ENCODE assay signal across 14 cellular contexts in genomic region chr7:6403907-6404306, GRCh38. TPM values are rescaled to one million over a fixed set of nuclear protein-coding genes. Genes with fewer than 3 reads are reported as not detected.
DNase-seq lines count a peak whose midpoint lies in the region; ATAC-seq and TF ChIP-seq lines count a peak whose summit lies in the region.
"Had no signal": no experiment of that assay in that cellular context is flagged by ENCODE, and none has a peak within 500 bp of the region (broad histone marks: within the 10 kb centered on the region; RNA-seq: fewer than 3 reads in every experiment).

No MANE protein-coding gene starts in this region.

- no peak overlapping the region for H3K4me3 ChIP-seq in CD8-positive, alpha-beta T cell (ENCODE audit: low read depth, low read length)
- H3K4me3 ChIP-seq in LNCaP clone FGC (ENCODE audit: low read depth, low read length) (no peak overlapping the region), esophagus (ENCODE audit: low read depth in 1 of 2, low read length in 2 of 2) (no peak overlapping the region)
- H3K4me3 ChIP-seq: gastrocnemius medialis, tibial nerve had no signal

- H3K27me3 ChIP-seq in CD8-positive, alpha-beta T cell (ENCODE audit: insufficient read depth, low read length): no peaks in the 10 kb centered on the region
- no peaks in the 10 kb centered on the region for H3K27me3 ChIP-seq in esophagus (ENCODE audit: control insufficient read depth in 1 of 2, insufficient read depth in 2 of 2, low read length in 2 of 2)
- H3K27me3 ChIP-seq: gastrocnemius medialis, tibial nerve had no signal

- no peak for TF ChIP-seq CTCF in CD8-positive, alpha-beta T cell (IDR thresholded peaks at IDR 0.05)
- TF ChIP-seq CTCF in LNCaP clone FGC (IDR thresholded peaks at IDR 0.05; ENCODE audit: control insufficient read depth, extremely low read depth, insufficient read depth) (peak; percentile 29), progenitor cell of endocrine pancreas (IDR thresholded peaks at IDR 0.05; ENCODE audit: unreplicated experiment) (no peak)

- peaks cover 73% of the 10 kb centered on the region for H3K36me3 Mint-ChIP-seq in CD8-positive, alpha-beta T cell
- peaks cover 40% of the 10 kb centered on the region for H3K36me3 Mint-ChIP-seq in progenitor cell of endocrine pancreas (ENCODE audit: insufficient read depth)
- H3K36me3 Mint-ChIP-seq in activated CD4-positive, alpha-beta T cell treated with anti-CD3 and anti-CD28 coated beads, Interleukin-2, amount 10 ng/mL, durations not matched to agents 24 days and 14 days (ENCODE audit: low read depth): peaks cover 56% of the 10 kb centered on the region

- H3K9me3 ChIP-seq in CD8-positive, alpha-beta T cell (ENCODE audit: low read length): no peaks in the 10 kb centered on the region
- no peaks in the 10 kb centered on the region for H3K9me3 ChIP-seq in esophagus (ENCODE audit: control insufficient read depth in 2 of 2, insufficient read depth in 1 of 2, low read depth in 1 of 2, low read length in 1 of 2)
- H3K9me3 ChIP-seq: gastrocnemius medialis, tibial nerve had no signal

- POLR2A ChIA-PET in CD8-positive, alpha-beta T cell (lab: Charles Lee): no interaction called here

- peak overlapping the region; percentile 58 for H3K27ac Mint-ChIP-seq in CD8-positive, alpha-beta T cell
- peak overlapping the region; percentile 69 for H3K27ac Mint-ChIP-seq in progenitor cell of endocrine pancreas
- H3K27ac Mint-ChIP-seq in activated CD4-positive, alpha-beta T cell treated with anti-CD3 and anti-CD28 coated beads, Interleukin-2, amount 10 ng/mL, durations not matched to agents 24 days and 14 days: no peak overlapping the region

- intact Hi-C loops in CD8-positive, alpha-beta T cell (cut with DNase I, micrococcal nuclease): no loop called here
- intact Hi-C loops in activated CD4-positive, alpha-beta T cell treated with anti-CD3 and anti-CD28 coated beads, Interleukin-2, amount 10 ng/mL, durations not matched to agents 24 days and 14 days (cut with micrococcal nuclease): no loop called here

- no peaks in the 10 kb centered on the region for H3K9me3 Mint-ChIP-seq in CD8-positive, alpha-beta T cell
- no peaks in the 10 kb centered on the region for H3K9me3 Mint-ChIP-seq in progenitor cell of endocrine pancreas (ENCODE audit: low read depth)
- no peaks in the 10 kb centered on the region for H3K9me3 Mint-ChIP-seq in activated CD4-positive, alpha-beta T cell treated with anti-CD3 and anti-CD28 coated beads, Interleukin-2, amount 10 ng/mL, durations not matched to agents 24 days and 14 days
- H3K9me3 Mint-ChIP-seq: CD8-positive, alpha-beta memory T cell had no signal

- H3K4me1 Mint-ChIP-seq in CD8-positive, alpha-beta T cell (ENCODE audit: low read depth): peaks cover 4% of the 10 kb centered on the region
- peaks cover 3% of the 10 kb centered on the region for H3K4me1 Mint-ChIP-seq in progenitor cell of endocrine pancreas (ENCODE audit: low read depth)
- H3K4me1 Mint-ChIP-seq in activated CD4-positive, alpha-beta T cell treated with anti-CD3 and anti-CD28 coated beads, Interleukin-2, amount 10 ng/mL, durations not matched to agents 24 days and 14 days: peaks cover 7% of the 10 kb centered on the region

- H3K36me3 ChIP-seq in CD8-positive, alpha-beta T cell (ENCODE audit: insufficient read depth, low read length): peaks cover 42% of the 10 kb centered on the region
- H3K36me3 ChIP-seq in esophagus (ENCODE audit: control insufficient read depth in 2 of 2, insufficient read depth in 2 of 2, low read length in 1 of 2): peaks cover 18 to 36% of the 10 kb centered on the region in 2 donors

- no peaks in the 10 kb centered on the region for H3K4me1 ChIP-seq in CD8-positive, alpha-beta T cell (ENCODE audit: insufficient read depth, low read length)
- H3K4me1 ChIP-seq in esophagus (ENCODE audit: control insufficient read depth in 2 of 2, insufficient read depth in 2 of 2, low read length in 1 of 2): peaks cover 3 to 15% of the 10 kb centered on the region in 2 donors

- WGBS in esophagus, 2 donors: 43 to 68% methylated on average over 7 of the region's 7 CpGs

- no peak for ATAC-seq in CD8-positive, alpha-beta T cell
- ATAC-seq: gastrocnemius medialis had no signal

- H3K27me3 Mint-ChIP-seq in CD8-positive, alpha-beta T cell (ENCODE audit: low read depth): no peaks in the 10 kb centered on the region
- H3K27me3 Mint-ChIP-seq in progenitor cell of endocrine pancreas: no peaks in the 10 kb centered on the region
- no peaks in the 10 kb centered on the region for H3K27me3 Mint-ChIP-seq in activated CD4-positive, alpha-beta T cell treated with anti-CD3 and anti-CD28 coated beads, Interleukin-2, amount 10 ng/mL, durations not matched to agents 24 days and 14 days
- H3K27me3 Mint-ChIP-seq: CD8-positive, alpha-beta memory T cell had no signal

- DNase-seq in CD8-positive, alpha-beta T cell: no peak
- peak; percentile 75 for DNase-seq in LNCaP clone FGC (ENCODE audit: low read depth)
- no peak for DNase-seq in progenitor cell of endocrine pancreas (ENCODE audit: low spot score, unreplicated experiment)
- no peak for DNase-seq in activated CD4-positive, alpha-beta T cell treated with anti-CD3 and anti-CD28 coated beads, Interleukin-2, amount 10 ng/mL, durations not matched to agents 24 days and 14 days
- no peak for DNase-seq in amniotic stem cell (lab: John Stamatoyannopoulos, UW)
- no peak for DNase-seq in AG20443 (ENCODE audit: low spot score)
- DNase-seq: activated CD8-positive, alpha-beta memory T cell treated with anti-CD3 and anti-CD28 coated beads, Interleukin-2, amount 50 U/mL, for 4 hours; CD8-positive, alpha-beta memory T cell; effector CD8-positive, alpha-beta T cell; gastrocnemius medialis; NCI-H1105; NCI-H226 had no signal

- no peak overlapping the region for H3K27ac ChIP-seq in CD8-positive, alpha-beta T cell (ENCODE audit: low read depth, low read length)
- H3K27ac ChIP-seq in esophagus (ENCODE audit: low read depth in 2 of 2, low read length in 1 of 2): peak overlapping the region; percentile 81 to 95
- H3K27ac ChIP-seq: gastrocnemius medialis, tibial nerve had no signal

- H3K4me3 Mint-ChIP-seq in CD8-positive, alpha-beta T cell: no peak overlapping the region
- no peak overlapping the region for H3K4me3 Mint-ChIP-seq in progenitor cell of endocrine pancreas (ENCODE audit: low read depth)
- H3K4me3 Mint-ChIP-seq in activated CD4-positive, alpha-beta T cell treated with anti-CD3 and anti-CD28 coated beads, Interleukin-2, amount 10 ng/mL, durations not matched to agents 24 days and 14 days: no peak overlapping the region
- H3K4me3 Mint-ChIP-seq: CD8-positive, alpha-beta memory T cell had no signal

- CTCF ChIA-PET in CD8-positive, alpha-beta T cell (lab: Charles Lee): no interaction called here

RNA-seq across cellular contexts. Expression of gene RAC1, which starts 29.6 kb away (rescaled TPM):
- total RNA-seq in CD8-positive, alpha-beta T cell: 10 to 100 TPM; 70.3 to 74.8 TPM
- polyA plus RNA-seq in esophagus: 100 to 1,000 TPM; 440 to 451 TPM
- 203 and 210 TPM in 2 replicates for total RNA-seq in progenitor cell of endocrine pancreas
- 172 and 176 TPM in 2 replicates for total RNA-seq in activated CD4-positive, alpha-beta T cell treated with anti-CD3 and anti-CD28 coated beads, Interleukin-2, amount 10 ng/mL, durations not matched to agents 24 days and 14 days

RNA-seq across cellular contexts. Expression of gene DAGLB, which starts 43.8 kb away (rescaled TPM):
- 10 to 100 TPM; 35.4 to 40.4 TPM for total RNA-seq in CD8-positive, alpha-beta T cell
- 1 to 10 TPM; 8.4 to 9.2 TPM for polyA plus RNA-seq in esophagus
- 30.3 and 31.2 TPM in 2 replicates for total RNA-seq in progenitor cell of endocrine pancreas
- 18.8 and 26.8 TPM in 2 replicates for total RNA-seq in activated CD4-positive, alpha-beta T cell treated with anti-CD3 and anti-CD28 coated beads, Interleukin-2, amount 10 ng/mL, durations not matched to agents 24 days and 14 days

RNA-seq across cellular contexts. Expression of gene FAM220A, which starts 55.1 kb away (rescaled TPM):
- 1 to 10 TPM; 7.1 to 7.7 TPM for total RNA-seq in CD8-positive, alpha-beta T cell
- polyA plus RNA-seq in esophagus: 1 to 10 TPM; 9.2 to 9.6 TPM
- total RNA-seq in progenitor cell of endocrine pancreas: 17.3 and 18.0 TPM in 2 replicates
- total RNA-seq in activated CD4-positive, alpha-beta T cell treated with anti-CD3 and anti-CD28 coated beads, Interleukin-2, amount 10 ng/mL, durations not matched to agents 24 days and 14 days: 7.8 and 9.3 TPM in 2 replicates
